23 cellular contexts compared by ENCODE assay signal in genomic region chr9:27511771-27512170, GRCh38. TPM values are rescaled to one million over a fixed set of nuclear protein-coding genes. Genes with fewer than 3 reads are reported as not detected.
DNase-seq lines count a peak whose midpoint lies in the region; ATAC-seq, FAIRE-seq and TF ChIP-seq lines count a peak whose summit lies in the region.
"Had no signal": no experiment of that assay in that cellular context is flagged by ENCODE, and none has a peak within 500 bp of the region (broad histone marks: within the 10 kb centered on the region; RNA-seq: fewer than 3 reads in every experiment).

No MANE protein-coding gene starts in this region.

- H3K36me3 ChIP-seq in GM23338 (ENCODE audit: insufficient read depth) (no peaks in the 10 kb centered on the region), esophagus muscularis mucosa (no peaks in the 10 kb centered on the region)
- H3K36me3 ChIP-seq: HAP-1 had no signal

- no peak overlapping the region for H2AFZ ChIP-seq in GM23338

- TF ChIP-seq CTCF in GM23338 (conservative IDR thresholded peaks at IDR 0.05; ENCODE audit: low read depth in 2 of 2) (no peak), WTC11 (IDR thresholded peaks at IDR 0.05) (no peak), esophagus muscularis mucosa (IDR thresholded peaks at IDR 0.05) (no peak)

- H3K27me3 Mint-ChIP-seq in GM23338 (ENCODE audit: insufficient read depth, low read depth, poor library complexity), result no peaks in the 10 kb centered on the region
- no peaks in the 10 kb centered on the region for H3K27me3 Mint-ChIP-seq in WTC11 (ENCODE audit: low read depth)
- H3K27me3 Mint-ChIP-seq: CD4-positive, alpha-beta T cell had no signal

- H3K36me3 Mint-ChIP-seq in GM23338 (ENCODE audit: low read depth) (peaks cover 6% of the 10 kb centered on the region), WTC11 (peaks cover 8% of the 10 kb centered on the region)

- TF ChIP-seq EP300 in esophagus muscularis mucosa (IDR thresholded peaks at IDR 0.05), result no peak

- no peaks in the 10 kb centered on the region; the same call in 2 of the 3 replicates for H3K9me3 Mint-ChIP-seq in GM23338
- H3K9me3 Mint-ChIP-seq in WTC11, result peaks cover 6% of the 10 kb centered on the region; the same call in 1 of the 2 replicates
- H3K9me3 Mint-ChIP-seq: CD4-positive, alpha-beta T cell had no signal

- CTCF ChIA-PET in WTC11 (lab: Charles Lee), result no interaction called here

- H3K27ac ChIP-seq in GM23338 (ENCODE audit: low read depth), result no peak overlapping the region
- H3K27ac ChIP-seq in esophagus muscularis mucosa (replicated peaks in 1 of 4), result no peak overlapping the region
- H3K27ac ChIP-seq: 22Rv1, A549, C4-2B, KMS-11 had no signal

- H3K27me3 ChIP-seq in GM23338 (ENCODE audit: insufficient read depth) (no peaks in the 10 kb centered on the region), esophagus muscularis mucosa (no peaks in the 10 kb centered on the region)

- POLR2A ChIA-PET in WTC11 (lab: Charles Lee), result no interaction called here

- H3K79me2 ChIP-seq in GM23338 (replicated peaks; ENCODE audit: insufficient read depth), result peaks cover 4% of the 10 kb centered on the region; the same call in 1 of the 2 replicates

- peak; percentile 86 for FAIRE-seq in urothelium cell line (lab: Jason Lieb, UNC)
- FAIRE-seq: A549, D721Med, HTR-8/SVneo had no signal

- no peaks in the 10 kb centered on the region; the same call in 1 of the 2 replicates for H3K9me2 ChIP-seq in GM23338 (ENCODE audit: insufficient read depth)

- H3K4me3 Mint-ChIP-seq in GM23338, result no peak overlapping the region
- no peak overlapping the region for H3K4me3 Mint-ChIP-seq in WTC11
- H3K4me3 Mint-ChIP-seq: CD4-positive, alpha-beta T cell had no signal

- H3K4me1 ChIP-seq in GM23338 (ENCODE audit: insufficient read depth), result no peaks in the 10 kb centered on the region
- H3K4me1 ChIP-seq in esophagus muscularis mucosa, result peaks cover 0 to 10% (median 7%) of the 10 kb centered on the region in 4 donors
- H3K4me1 ChIP-seq: A549, Caco-2, HAP-1 had no signal

- intact Hi-C loops in esophagus muscularis mucosa (cut with DNase I) (loop anchor here (10.0 kb wide), 1 partner anchor 97 kb away; no protein-coding TSS in a partner anchor), posterior cingulate gyrus (cut with DNase I) (no loop called here)

- H3K4me1 Mint-ChIP-seq in GM23338 (peaks cover 14% of the 10 kb centered on the region), WTC11 (peaks cover 9% of the 10 kb centered on the region)

- no peak for DNase-seq in GM23338 (ENCODE audit: low spot score)
- DNase-seq in WTC11 (ENCODE audit: low spot score), result no peak
- DNase-seq in esophagus muscularis mucosa (ENCODE audit: extremely low spot score), result peak; percentile 64
- DNase-seq in urothelium cell line (ENCODE audit: low spot score), result no peak
- no peak for DNase-seq in NK-92 treated with Interleukin-12 subunit alpha and Interleukin-12 subunit beta, amount 100 ng/mL, for 24 hours (lab: John Stamatoyannopoulos, UW)
- DNase-seq in activated CD4-positive, alpha-beta T cell treated with anti-CD3 and anti-CD28 coated beads, Interleukin-2, amount 50 U/mL, for 4 hours, result no peak
- DNase-seq in posterior cingulate gyrus, result no peak
- DNase-seq: AML-193; Caco-2; CD4-positive, alpha-beta T cell; DMS79; GF-D8; IMR-90 had no signal

- ATAC-seq in GM23338, result peak; percentile 35; the same call in 2 of the 3 replicates
- peak; percentile 74 for ATAC-seq in WTC11
- ATAC-seq: A549 had no signal

- H3K9me3 ChIP-seq in esophagus muscularis mucosa, result no peaks in the 10 kb centered on the region
- H3K9me3 ChIP-seq: A549, Caco-2, HAP-1 had no signal

- 94% methylated on average over 2 of the region's 2 CpGs for WGBS in esophagus muscularis mucosa

- no peak overlapping the region for H3K4me2 ChIP-seq in GM23338
- H3K4me2 ChIP-seq: A549, KMS-11 had no signal

- H4K20me1 ChIP-seq in GM23338 (replicated peaks; ENCODE audit: insufficient read depth), result no peaks in the 10 kb centered on the region; the same call in 1 of the 2 replicates

- no peaks in the 10 kb centered on the region for H3F3A ChIP-seq in GM23338 (replicated peaks; ENCODE audit: low read depth)

- H3K4me3 ChIP-seq in GM23338, result no peak overlapping the region
- no peak overlapping the region for H3K4me3 ChIP-seq in esophagus muscularis mucosa
- H3K4me3 ChIP-seq: A549, HAP-1 had no signal

- no peak overlapping the region for H3K27ac Mint-ChIP-seq in GM23338
- no peak overlapping the region; the same call in 1 of the 2 replicates for H3K27ac Mint-ChIP-seq in WTC11
- H3K27ac Mint-ChIP-seq: CD4-positive, alpha-beta T cell had no signal

- TF ChIP-seq POLR2A in esophagus muscularis mucosa (IDR thresholded peaks at IDR 0.05; ENCODE audit: low read depth), result no peak

TF ChIP-seq in GM23338, 12 proteins besides CTCF, POLR2A, EP300 and RAD21 (continues in another document):
- TF ChIP-seq EZH2phosphoT487 (IDR thresholded peaks at IDR 0.05; ENCODE audit: unreplicated experiment) (no peak), POLR2AphosphoS5 (IDR thresholded peaks at IDR 0.05; ENCODE audit: low read depth) (no peak), JUNB (IDR thresholded peaks at IDR 0.05; ENCODE audit: unreplicated experiment) (no peak), STAT1 (IDR thresholded peaks at IDR 0.05; ENCODE audit: unreplicated experiment) (no peak), ZNF331 (CRISPR knock-in tag; IDR thresholded peaks at IDR 0.05; ENCODE audit: low read depth) (no peak), EZH2 (IDR thresholded peaks at IDR 0.05; ENCODE audit: low read depth, unreplicated experiment) (no peak)
- TF ChIP-seq, protein P1, sequence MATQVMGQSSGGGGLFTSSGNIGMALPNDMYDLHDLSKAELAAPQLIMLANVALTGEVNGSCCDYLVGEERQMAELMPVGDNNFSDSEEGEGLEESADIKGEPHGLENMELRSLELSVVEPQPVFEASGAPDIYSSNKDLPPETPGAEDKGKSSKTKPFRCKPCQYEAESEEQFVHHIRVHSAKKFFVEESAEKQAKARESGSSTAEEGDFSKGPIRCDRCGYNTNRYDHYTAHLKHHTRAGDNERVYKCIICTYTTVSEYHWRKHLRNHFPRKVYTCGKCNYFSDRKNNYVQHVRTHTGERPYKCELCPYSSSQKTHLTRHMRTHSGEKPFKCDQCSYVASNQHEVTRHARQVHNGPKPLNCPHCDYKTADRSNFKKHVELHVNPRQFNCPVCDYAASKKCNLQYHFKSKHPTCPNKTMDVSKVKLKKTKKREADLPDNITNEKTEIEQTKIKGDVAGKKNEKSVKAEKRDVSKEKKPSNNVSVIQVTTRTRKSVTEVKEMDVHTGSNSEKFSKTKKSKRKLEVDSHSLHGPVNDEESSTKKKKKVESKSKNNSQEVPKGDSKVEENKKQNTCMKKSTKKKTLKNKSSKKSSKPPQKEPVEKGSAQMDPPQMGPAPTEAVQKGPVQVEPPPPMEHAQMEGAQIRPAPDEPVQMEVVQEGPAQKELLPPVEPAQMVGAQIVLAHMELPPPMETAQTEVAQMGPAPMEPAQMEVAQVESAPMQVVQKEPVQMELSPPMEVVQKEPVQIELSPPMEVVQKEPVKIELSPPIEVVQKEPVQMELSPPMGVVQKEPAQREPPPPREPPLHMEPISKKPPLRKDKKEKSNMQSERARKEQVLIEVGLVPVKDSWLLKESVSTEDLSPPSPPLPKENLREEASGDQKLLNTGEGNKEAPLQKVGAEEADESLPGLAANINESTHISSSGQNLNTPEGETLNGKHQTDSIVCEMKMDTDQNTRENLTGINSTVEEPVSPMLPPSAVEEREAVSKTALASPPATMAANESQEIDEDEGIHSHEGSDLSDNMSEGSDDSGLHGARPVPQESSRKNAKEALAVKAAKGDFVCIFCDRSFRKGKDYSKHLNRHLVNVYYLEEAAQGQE (IDR thresholded peaks at IDR 0.05; ENCODE audit: unreplicated experiment), result no peak

TF ChIP-seq in WTC11, 78 proteins besides CTCF, POLR2A, EP300 and RAD21 (continues in another document):
- TF ChIP-seq SP1 (CRISPR knock-in tag; conservative IDR thresholded peaks at IDR 0.05), result no peak
- TF ChIP-seq, protein P2, sequence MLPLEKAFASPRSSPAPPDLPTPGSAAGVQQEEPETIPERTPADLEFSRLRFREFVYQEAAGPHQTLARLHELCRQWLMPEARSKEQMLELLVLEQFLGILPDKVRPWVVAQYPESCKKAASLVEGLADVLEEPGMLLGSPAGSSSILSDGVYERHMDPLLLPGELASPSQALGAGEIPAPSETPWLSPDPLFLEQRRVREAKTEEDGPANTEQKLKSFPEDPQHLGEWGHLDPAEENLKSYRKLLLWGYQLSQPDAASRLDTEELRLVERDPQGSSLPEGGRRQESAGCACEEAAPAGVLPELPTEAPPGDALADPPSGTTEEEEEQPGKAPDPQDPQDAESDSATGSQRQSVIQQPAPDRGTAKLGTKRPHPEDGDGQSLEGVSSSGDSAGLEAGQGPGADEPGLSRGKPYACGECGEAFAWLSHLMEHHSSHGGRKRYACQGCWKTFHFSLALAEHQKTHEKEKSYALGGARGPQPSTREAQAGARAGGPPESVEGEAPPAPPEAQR (CRISPR knock-in tag; IDR thresholded peaks at IDR 0.05), result no peak
- TF ChIP-seq, protein P3, sequence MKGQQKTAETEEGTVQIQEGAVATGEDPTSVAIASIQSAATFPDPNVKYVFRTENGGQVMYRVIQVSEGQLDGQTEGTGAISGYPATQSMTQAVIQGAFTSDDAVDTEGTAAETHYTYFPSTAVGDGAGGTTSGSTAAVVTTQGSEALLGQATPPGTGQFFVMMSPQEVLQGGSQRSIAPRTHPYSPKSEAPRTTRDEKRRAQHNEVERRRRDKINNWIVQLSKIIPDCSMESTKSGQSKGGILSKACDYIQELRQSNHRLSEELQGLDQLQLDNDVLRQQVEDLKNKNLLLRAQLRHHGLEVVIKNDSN (CRISPR knock-in tag; IDR thresholded peaks at IDR 0.05), result peak; percentile 65; the same call in 1 of the 2 replicates
- TF ChIP-seq, protein P4, sequence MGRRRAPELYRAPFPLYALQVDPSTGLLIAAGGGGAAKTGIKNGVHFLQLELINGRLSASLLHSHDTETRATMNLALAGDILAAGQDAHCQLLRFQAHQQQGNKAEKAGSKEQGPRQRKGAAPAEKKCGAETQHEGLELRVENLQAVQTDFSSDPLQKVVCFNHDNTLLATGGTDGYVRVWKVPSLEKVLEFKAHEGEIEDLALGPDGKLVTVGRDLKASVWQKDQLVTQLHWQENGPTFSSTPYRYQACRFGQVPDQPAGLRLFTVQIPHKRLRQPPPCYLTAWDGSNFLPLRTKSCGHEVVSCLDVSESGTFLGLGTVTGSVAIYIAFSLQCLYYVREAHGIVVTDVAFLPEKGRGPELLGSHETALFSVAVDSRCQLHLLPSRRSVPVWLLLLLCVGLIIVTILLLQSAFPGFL (CRISPR knock-in tag; IDR thresholded peaks at IDR 0.05; ENCODE audit: borderline replicate concordance), result no peak
- peak; percentile 56 for TF ChIP-seq NFYB (CRISPR knock-in tag; conservative IDR thresholded peaks at IDR 0.05; ENCODE audit: low read depth)

RNA-seq across cellular contexts. Expression of gene IFNK, which starts 12.3 kb away (rescaled TPM):
- not detected in 2 replicates for total RNA-seq in GM23338 (2014; rRNA removed; shearing (Covaris generic))
- polyA plus RNA-seq in GM23338 (2016; fragmentation: Nextera tagmentation; extraction: Ambion mirVana), result not detected in 2 replicates
- total RNA-seq in WTC11 (2021) (not detected in 3 replicates), esophagus muscularis mucosa (not detected)
- total RNA-seq: Caco-2; CD4-positive, alpha-beta T cell; Daoy; H4; IMR-90 had no signal
- polyA plus RNA-seq: A549, BJ, IMR-90 had no signal

RNA-seq across cellular contexts. Expression of gene MOB3B, which starts 17.8 kb away (rescaled TPM):
- 12.1 and 12.4 TPM in 2 replicates for total RNA-seq in GM23338 (2014; rRNA removed; shearing (Covaris generic))
- polyA plus RNA-seq in GM23338 (2016; fragmentation: Nextera tagmentation; extraction: Ambion mirVana), result 7.6 and 8.1 TPM in 2 replicates
- total RNA-seq in WTC11 (2021), result 18.9 to 25.1 TPM (median 20.9 TPM) in 3 replicates
- 10 to 100 TPM in 1 of 4 donors, 1 to 10 TPM in 3; 7.6 to 11.6 (median 9.5) TPM for total RNA-seq in esophagus muscularis mucosa
